Comparison of ENCODE assay signal across 8 cellular contexts in genomic region chr6:3913077-3913957, GRCh38.
DNase-seq lines count a peak whose midpoint lies in the region; ATAC-seq and TF ChIP-seq lines count a peak whose summit lies in the region.

No MANE protein-coding gene starts in this region.

- H3K4me1 Mint-ChIP-seq in progenitor cell of endocrine pancreas (ENCODE audit: low read depth) = peaks cover 23% of the 10 kb centered on the region
- H3K4me1 Mint-ChIP-seq in stimulated activated memory B cell treated with anti-CD40 and anti-IgM and Interleukin-4, amounts not matched to agents 10 μg/mL and 1 μg/mL and 100 μg/mL, for 72 hours = peaks cover 8% of the 10 kb centered on the region

- H3K9me3 Mint-ChIP-seq in progenitor cell of endocrine pancreas (ENCODE audit: low read depth) = peaks cover 10% of the 10 kb centered on the region
- no peaks in the 10 kb centered on the region for H3K9me3 Mint-ChIP-seq in stimulated activated memory B cell treated with anti-CD40 and anti-IgM and Interleukin-4, amounts not matched to agents 10 μg/mL and 1 μg/mL and 100 μg/mL, for 72 hours

- H3K36me3 Mint-ChIP-seq in progenitor cell of endocrine pancreas (ENCODE audit: insufficient read depth) = no peaks in the 10 kb centered on the region
- no peaks in the 10 kb centered on the region for H3K36me3 Mint-ChIP-seq in stimulated activated memory B cell treated with anti-CD40 and anti-IgM and Interleukin-4, amounts not matched to agents 10 μg/mL and 1 μg/mL and 100 μg/mL, for 72 hours

- H3K4me3 Mint-ChIP-seq in progenitor cell of endocrine pancreas (ENCODE audit: low read depth) = peak overlapping the region; percentile 14
- H3K4me3 Mint-ChIP-seq in stimulated activated memory B cell treated with anti-CD40 and anti-IgM and Interleukin-4, amounts not matched to agents 10 μg/mL and 1 μg/mL and 100 μg/mL, for 72 hours = no peak overlapping the region

- peak overlapping the region; percentile 43 for H3K27ac Mint-ChIP-seq in progenitor cell of endocrine pancreas
- H3K27ac Mint-ChIP-seq in stimulated activated memory B cell treated with anti-CD40 and anti-IgM and Interleukin-4, amounts not matched to agents 10 μg/mL and 1 μg/mL and 100 μg/mL, for 72 hours = no peak overlapping the region

- H3K4me3 ChIP-seq in fibroblast of pulmonary artery (replicated peaks; ENCODE audit: low read depth, low read length) = no peak overlapping the region

- TF ChIP-seq CTCF in fibroblast of pulmonary artery (IDR thresholded peaks at IDR 0.05; ENCODE audit: low read length, missing control alignments) = no peak
- TF ChIP-seq CTCF in progenitor cell of endocrine pancreas (IDR thresholded peaks at IDR 0.05; ENCODE audit: unreplicated experiment) = no peak

- DNase-seq in DMS53 treated with DMSO at 0.1 percent for 48 hours (lab: John Stamatoyannopoulos, UW; ENCODE audit: unreplicated experiment) (peak; percentile 79), fibroblast of pulmonary artery (ENCODE audit: low read depth) (peak; percentile 99), progenitor cell of endocrine pancreas (ENCODE audit: low spot score, unreplicated experiment) (no peak), NCI-H526 treated with DMSO at 0.1 percent for 48 hours (lab: John Stamatoyannopoulos, UW) (no peak), NCI-H524 treated with DMSO at 0.1 percent for 48 hours (lab: John Stamatoyannopoulos, UW) (no peak)

- H3K27me3 Mint-ChIP-seq in progenitor cell of endocrine pancreas = peaks cover 7% of the 10 kb centered on the region
- H3K27me3 Mint-ChIP-seq in stimulated activated memory B cell treated with anti-CD40 and anti-IgM and Interleukin-4, amounts not matched to agents 10 μg/mL and 1 μg/mL and 100 μg/mL, for 72 hours = peaks cover 70% of the 10 kb centered on the region

- no peak for ATAC-seq in GM19351 (IDR thresholded peaks at IDR 0.05; ENCODE audit: unreplicated experiment)
- ATAC-seq in stimulated activated memory B cell treated with anti-CD40 and anti-IgM and Interleukin-4, amounts not matched to agents 10 μg/mL and 1 μg/mL and 100 μg/mL, for 72 hours = no peak

TF ChIP-seq in PFSK-1, 5 proteins besides CTCF, POLR2A, EP300 and RAD21:
- TF ChIP-seq POLR2AphosphoS5 (IDR thresholded peaks at IDR 0.05; ENCODE audit: low read depth, low read length) (0 out of 2 replicates have a peak, but pooled peaks have one; percentile 34), REST (IDR thresholded peaks at IDR 0.05; ENCODE audit: insufficient read depth in 1 of 2, low read depth in 2 of 2, low read length in 2 of 2) (0 out of 4 replicates have a peak, but pooled peaks of 1 of the 2 experiments have one; percentile 41), SIN3A (IDR thresholded peaks at IDR 0.05; ENCODE audit: borderline replicate concordance, insufficient read depth, low read length) (peak; percentile 80; the same call in 1 of the 2 replicates), FOXP2 (optimal IDR thresholded peaks at IDR 0.05; ENCODE audit: borderline replicate concordance, extremely low read depth, extremely low read length, insufficient read depth) (no peak), TAF1 (IDR thresholded peaks at IDR 0.05; ENCODE audit: borderline replicate concordance, insufficient read depth, low read length) (peak; percentile 36; the same call in 1 of the 2 replicates)

Comparison
In these comparisons a context has a peak if more than half of its experiments do, and no peak if none do; other contexts are left out.
1. DNase-seq: peak in DMS53 treated with DMSO at 0.1 percent for 48 hours (single experiment) and fibroblast of pulmonary artery (single experiment); none in progenitor cell of endocrine pancreas (single experiment), NCI-H526 treated with DMSO at 0.1 percent for 48 hours (single experiment) and NCI-H524 treated with DMSO at 0.1 percent for 48 hours (single experiment).